8 cellular contexts compared by ENCODE assay signal in the genomic region with DNA sequence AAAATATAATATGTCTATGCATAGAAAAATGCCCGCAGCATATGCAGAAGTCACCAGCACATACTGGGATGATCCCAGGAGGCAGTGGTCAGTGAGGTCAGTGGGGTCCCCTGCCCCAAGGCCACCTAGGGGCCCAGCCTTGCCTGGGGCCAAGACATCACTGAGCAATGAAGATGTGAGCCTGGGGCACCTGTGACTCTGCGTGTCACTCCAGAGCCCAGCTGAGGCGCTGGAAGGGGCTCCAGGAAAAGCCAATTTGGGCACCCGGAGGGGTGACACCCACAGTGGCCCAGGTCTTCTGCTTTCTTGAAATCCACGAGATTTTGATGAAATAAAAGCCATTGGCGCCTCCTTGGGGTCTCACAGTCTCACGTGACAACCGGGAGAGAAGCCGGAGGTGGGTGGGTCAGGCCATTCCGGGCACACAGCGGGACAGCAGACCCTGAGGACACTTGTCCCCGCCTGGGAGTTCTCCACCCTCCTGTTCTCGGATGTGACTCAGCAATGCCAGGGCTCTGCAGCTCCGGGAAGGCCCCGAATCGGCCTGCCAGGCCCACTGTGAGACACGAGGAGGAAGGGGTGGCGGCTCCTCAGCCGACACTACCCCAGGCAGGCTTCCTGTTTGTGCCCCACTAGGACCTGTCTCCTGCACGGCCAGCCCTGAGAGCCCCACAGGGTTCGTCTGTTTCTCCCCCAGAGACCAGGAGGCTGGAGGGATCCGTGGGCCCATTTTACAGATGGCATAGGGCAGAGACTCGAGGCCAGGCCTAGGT. TPM values are rescaled to one million over a fixed set of nuclear protein-coding genes. Genes with fewer than 3 reads are reported as not detected.
A peak's percentile ranks its signal among the peaks of the same experiment; 100 is the strongest.
DNase-seq lines count a peak whose midpoint lies in the region; ATAC-seq and TF ChIP-seq lines count a peak whose summit lies in the region.

No MANE protein-coding gene starts in this region.

- H3K9me3 ChIP-seq in stomach = no peaks in the 10 kb centered on the region

- peaks cover 0 to 8% (median 0%) of the 10 kb centered on the region in 3 donors for H3K27me3 ChIP-seq in stomach

- ATAC-seq in GM18511 (IDR thresholded peaks at IDR 0.05; ENCODE audit: unreplicated experiment) (peak; percentile 40), GM19035 (IDR thresholded peaks at IDR 0.05; ENCODE audit: unreplicated experiment) (no peak), GM18519 (IDR thresholded peaks at IDR 0.05; ENCODE audit: low FRiP score, unreplicated experiment) (no peak)

- no peak overlapping the region for H3K4me3 ChIP-seq in stomach

- no peak for TF ChIP-seq POLR2A in stomach (IDR thresholded peaks at IDR 0.05)

- peaks cover 15 to 52% (median 40%) of the 10 kb centered on the region in 4 donors for H3K4me1 ChIP-seq in stomach

- TF ChIP-seq EP300 in stomach (IDR thresholded peaks at IDR 0.05) = peak; percentile 64

- DNase-seq in M059J (ENCODE audit: low read depth) = peak; percentile 79
- DNase-seq in activated T-cell treated with anti-CD3 and anti-CD28 coated beads, Interleukin-2, amount 50 U/mL, for 1 hour = peak; percentile 59
- peak; percentile 48 for DNase-seq in kidney tubule cell (ENCODE audit: low spot score)
- peak; percentile 46 for DNase-seq in stomach
- no peak for DNase-seq in cerebellum (ENCODE audit: low spot score)

- H3K27ac ChIP-seq in stomach = peak overlapping the region; percentile 25 to 78 (median 69)

- H3K36me3 ChIP-seq in stomach = no peaks in the 10 kb centered on the region

- intact Hi-C loops in stomach (cut with DNase I; ENCODE audit: low total_unique reads) = loop anchor here (5.0 kb wide), 1 partner anchor 116 kb away; no protein-coding TSS in a partner anchor

- WGBS in stomach, 5 donors = 66 to 79% (median 75%) methylated on average over 15 to 23 of the region's 23 CpGs

- TF ChIP-seq CTCF in stomach (IDR thresholded peaks at IDR 0.05) = no peak

RNA-seq across cellular contexts. Expression of gene SLCO4A1, which starts 24.4 kb away (rescaled TPM):
- 43.9 and 69.5 TPM in 2 replicates for total RNA-seq in M059J (2014; rRNA removed; shearing (Covaris generic))
- 10 to 100 TPM in 3 of 5 donors, 1 to 10 TPM in 1, under 1 TPM in 1; 0.58 to 44.3 (median 20.7) TPM for total RNA-seq in stomach
- 10 to 100 TPM in 1 of 3 donors, 1 to 10 TPM in 2; 4.4 to 14.7 (median 9.0) TPM for polyA plus RNA-seq in stomach
- 2.1 TPM for total RNA-seq in cerebellum
